ENCODE assay signal across 11 cellular contexts in the genomic region with DNA sequence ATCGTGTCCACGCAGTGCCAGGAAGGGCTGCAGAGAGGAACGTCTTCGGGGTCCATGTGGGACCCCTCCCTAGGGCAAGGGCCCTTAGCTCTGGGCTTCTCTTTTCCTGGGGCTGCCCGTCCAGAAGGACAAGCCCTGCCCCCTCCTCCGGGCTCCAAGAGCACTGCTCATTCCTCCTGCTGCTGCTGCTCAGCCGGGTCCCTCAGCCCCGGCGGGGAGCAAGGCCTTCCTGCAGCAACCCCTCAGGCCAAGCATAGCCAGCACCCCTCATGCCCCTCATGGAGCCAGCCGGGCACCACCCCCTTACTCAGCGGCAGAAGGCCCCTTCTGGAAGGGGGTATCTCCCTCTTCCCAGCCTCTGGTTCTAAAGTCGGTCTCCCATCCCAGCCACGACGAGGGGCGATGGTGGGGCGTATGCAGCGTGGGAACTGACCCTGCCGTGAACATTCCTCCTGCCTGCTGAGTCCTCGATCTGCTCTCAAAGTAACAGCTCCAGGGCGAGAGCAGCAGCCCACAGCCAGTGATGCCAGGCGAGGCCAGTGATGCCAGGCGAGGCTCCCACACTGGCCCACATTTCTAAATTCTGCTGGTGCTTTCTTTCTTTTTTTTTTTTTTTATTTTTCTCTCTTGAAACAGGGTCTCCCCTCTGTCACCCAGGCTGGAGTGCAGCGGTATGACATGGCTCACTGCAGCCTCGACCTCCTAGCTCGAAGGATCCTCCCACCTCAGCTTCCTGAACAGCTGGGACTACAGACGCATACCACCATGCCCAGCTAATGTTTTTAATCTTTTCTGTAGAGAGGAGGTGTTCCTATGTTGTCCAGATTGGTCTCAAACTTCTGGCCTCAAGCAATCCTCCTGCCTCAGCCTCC.
DNase-seq lines count a peak whose midpoint lies in the region; ATAC-seq and TF ChIP-seq lines count a peak whose summit lies in the region.
"Had no signal": no experiment of that assay in that cellular context is flagged by ENCODE, and none has a peak within 500 bp of the region (broad histone marks: within the 10 kb centered on the region; RNA-seq: fewer than 3 reads in every experiment).

No MANE protein-coding gene starts in this region.

- peaks cover 0 to 3% (median 0%) of the 10 kb centered on the region in 11 experiments; a peak in 1 of 22 replicates for H3K27me3 ChIP-seq in BLaER1 treated with 17β-estradiol and CSF1 and Interleukin-3, amounts not matched to agents 10 nM and 100 nM
- H3K27me3 ChIP-seq in NT2/D1 (ENCODE audit: insufficient read depth, insufficient read length) (no peaks in the 10 kb centered on the region), psoas muscle (ENCODE audit: insufficient read depth in 3 of 3, low read length in 2 of 3) (no peaks in the 10 kb centered on the region)
- H3K27me3 ChIP-seq: ascending aorta had no signal

- peaks cover 65 to 100% (median 93%) of the 10 kb centered on the region in 11 experiments for H4K20me1 ChIP-seq in BLaER1 treated with 17β-estradiol and CSF1 and Interleukin-3, amounts not matched to agents 10 nM and 100 nM

- peak overlapping the region in 6 of 11 experiments; percentile 23 to 77 (median 39); a peak in 8 of 22 replicates for H3K27ac ChIP-seq in BLaER1 treated with 17β-estradiol and CSF1 and Interleukin-3, amounts not matched to agents 10 nM and 100 nM
- H3K27ac ChIP-seq in psoas muscle: peak overlapping the region; percentile 97
- H3K27ac ChIP-seq: ascending aorta, HL-60 had no signal

- no peak for ATAC-seq in left cardiac atrium
- no peak for ATAC-seq in psoas muscle
- ATAC-seq in HG03442 (IDR thresholded peaks at IDR 0.05; ENCODE audit: unreplicated experiment): no peak
- no peak for ATAC-seq in GM18867 (IDR thresholded peaks at IDR 0.05; ENCODE audit: unreplicated experiment)

- intact Hi-C loops in left cardiac atrium (cut with DNase I) (no loop called here), psoas muscle (cut with DNase I) (no loop called here)

- no peak for TF ChIP-seq CTCF in psoas muscle (IDR thresholded peaks at IDR 0.05)

- peaks cover 65 to 100% (median 100%) of the 10 kb centered on the region in 10 experiments for H3K4me1 ChIP-seq in BLaER1 treated with 17β-estradiol and CSF1 and Interleukin-3, amounts not matched to agents 10 nM and 100 nM
- H3K4me1 ChIP-seq in NT2/D1 (ENCODE audit: insufficient read depth, insufficient read length) (peaks cover 40% of the 10 kb centered on the region), psoas muscle (peaks cover 78% of the 10 kb centered on the region)

- DNase-seq in NT2/D1 (ENCODE audit: low read depth, low spot score): no peak
- DNase-seq in left cardiac atrium: peak; percentile 24
- no peak for DNase-seq in psoas muscle
- no peak for DNase-seq in effector CD8-positive, alpha-beta T cell (lab: John Stamatoyannopoulos, UW)
- DNase-seq in HT-29 (ENCODE audit: low spot score): no peak
- DNase-seq: stimulated activated CD4-positive, alpha-beta T cell treated with anti-CD3 and anti-CD28 coated beads, Interleukin-1b, Interleukin-23, amount 100 ng/mL, for 48 hours had no signal

- H3K4me3 ChIP-seq in BLaER1 treated with 17β-estradiol and CSF1 and Interleukin-3, amounts not matched to agents 10 nM and 100 nM: no peak overlapping the region
- H3K4me3 ChIP-seq in NT2/D1 (ENCODE audit: insufficient read length, low read depth) (no peak overlapping the region), psoas muscle (peak overlapping the region; percentile 95)
- H3K4me3 ChIP-seq: ascending aorta had no signal

- H3K36me3 ChIP-seq in BLaER1 treated with 17β-estradiol and CSF1 and Interleukin-3, amounts not matched to agents 10 nM and 100 nM: no peaks in the 10 kb centered on the region
- peaks cover 2% of the 10 kb centered on the region for H3K36me3 ChIP-seq in NT2/D1 (ENCODE audit: insufficient read depth, insufficient read length, low read length)
- H3K36me3 ChIP-seq in psoas muscle (ENCODE audit: insufficient read depth in 1 of 2, low read depth in 1 of 2): peaks cover 0 to 18% of the 10 kb centered on the region in 2 donors
- H3K36me3 ChIP-seq: ascending aorta had no signal

- WGBS in psoas muscle, 3 donors: 62 to 79% (median 65%) methylated on average over 26 of the region's 26 CpGs

- H3K9me3 ChIP-seq in BLaER1 treated with 17β-estradiol and CSF1 and Interleukin-3, amounts not matched to agents 10 nM and 100 nM (replicated peaks in 1 of 11): no peaks in the 10 kb centered on the region
- H3K9me3 ChIP-seq in NT2/D1 (ENCODE audit: insufficient read depth, low read length): no peaks in the 10 kb centered on the region
- H3K9me3 ChIP-seq in psoas muscle: no peaks in the 10 kb centered on the region
- H3K9me3 ChIP-seq: ascending aorta had no signal

- peak overlapping the region in 7 of 11 experiments; percentile 5 to 60 (median 24); a peak in 10 of 22 replicates for H3K9ac ChIP-seq in BLaER1 treated with 17β-estradiol and CSF1 and Interleukin-3, amounts not matched to agents 10 nM and 100 nM
- H3K9ac ChIP-seq in NT2/D1 (ENCODE audit: insufficient read length, low read depth): peak overlapping the region; percentile 27

- H3K4me2 ChIP-seq in BLaER1 treated with 17β-estradiol and CSF1 and Interleukin-3, amounts not matched to agents 10 nM and 100 nM: peak overlapping the region; percentile 15 to 97 (median 80); a peak in 19 of 22 replicates
